ENCODE assay signal across 11 cellular contexts in the genomic region with DNA sequence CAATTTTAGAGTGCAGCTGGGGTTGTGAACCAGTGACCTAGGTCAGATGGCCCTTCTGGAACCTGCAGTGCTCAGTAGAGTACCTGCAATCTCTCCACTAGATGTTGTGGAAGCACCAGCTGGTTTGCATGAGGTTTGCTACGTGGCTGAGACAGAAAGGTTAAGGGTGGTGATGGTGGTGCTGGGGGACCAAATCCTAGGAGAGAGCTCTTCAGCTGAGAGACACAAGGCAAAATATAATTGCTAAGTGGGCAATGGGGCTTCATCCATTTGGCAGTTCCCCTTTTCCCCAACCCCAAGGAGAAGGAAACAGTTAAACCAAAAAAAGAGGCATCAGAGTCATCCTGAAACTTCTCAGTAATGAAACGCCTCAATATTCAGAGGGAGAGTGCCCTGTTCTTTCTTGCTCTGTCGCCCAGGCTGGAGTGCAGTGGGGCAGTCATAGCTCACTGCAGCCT.
DNase-seq lines count a peak whose midpoint lies in the region; ATAC-seq lines count a peak whose summit lies in the region.
"Had no signal": no experiment of that assay in that cellular context is flagged by ENCODE, and none has a peak within 500 bp of the region (broad histone marks: within the 10 kb centered on the region; RNA-seq: fewer than 3 reads in every experiment).

No MANE protein-coding gene starts in this region.

- ATAC-seq in GM19043 (IDR thresholded peaks at IDR 0.05; ENCODE audit: low read depth, unreplicated experiment) (peak; percentile 51), HG02798 (IDR thresholded peaks at IDR 0.05; ENCODE audit: poor library complexity, unreplicated experiment) (peak; percentile 63)

- H3K4me1 Mint-ChIP-seq in T-helper 2 cell treated with Interferon-gamma antibody and Interleukin-4, amounts not matched to agents 5 μg/mL and 100 μg/mL, for 36 hours (ENCODE audit: low read depth) = peaks cover 42% of the 10 kb centered on the region

- H3K9me3 Mint-ChIP-seq in T-helper 2 cell treated with Interferon-gamma antibody and Interleukin-4, amounts not matched to agents 5 μg/mL and 100 μg/mL, for 36 hours = peaks cover 5% of the 10 kb centered on the region

- no peaks in the 10 kb centered on the region for H3K9me3 ChIP-seq in HAP-1

- in situ Hi-C loops in HAP-1 (cut with MboI; ENCODE audit: low sequenced_read_pairs) = no loop called here

- H3K27ac ChIP-seq in caudate nucleus (ENCODE audit: low read depth, low read length) = no peak overlapping the region
- H3K27ac ChIP-seq: C4-2B had no signal

- peak overlapping the region; percentile 39 for H3K4me3 Mint-ChIP-seq in T-helper 2 cell treated with Interferon-gamma antibody and Interleukin-4, amounts not matched to agents 5 μg/mL and 100 μg/mL, for 36 hours

- H3K4me1 ChIP-seq in HAP-1 = no peaks in the 10 kb centered on the region

- no peaks in the 10 kb centered on the region for H3K27me3 Mint-ChIP-seq in T-helper 2 cell treated with Interferon-gamma antibody and Interleukin-4, amounts not matched to agents 5 μg/mL and 100 μg/mL, for 36 hours (ENCODE audit: low read depth)

- no peaks in the 10 kb centered on the region for H3K27me3 ChIP-seq in HAP-1 (ENCODE audit: low read depth)

- peaks cover 12% of the 10 kb centered on the region for H3K36me3 Mint-ChIP-seq in T-helper 2 cell treated with Interferon-gamma antibody and Interleukin-4, amounts not matched to agents 5 μg/mL and 100 μg/mL, for 36 hours (ENCODE audit: low read depth)

- peak; percentile 66 for DNase-seq in CD1c-positive myeloid dendritic cell (ENCODE audit: extremely low spot score)
- peak; percentile 15 for DNase-seq in T-helper 2 cell treated with Interferon-gamma antibody and Interleukin-4, amounts not matched to agents 5 μg/mL and 100 μg/mL, for 36 hours (ENCODE audit: low spot score)
- no peak for DNase-seq in activated gamma-delta T cell (lab: John Stamatoyannopoulos, UW)
- no peak for DNase-seq in HAP-1 (ENCODE audit: low spot score in 2 of 2)
- no peak for DNase-seq in caudate nucleus (lab: John Stamatoyannopoulos, UW)
- DNase-seq in EL = no peak
- DNase-seq: NCI-H510A, SK-N-SH had no signal

- no peak overlapping the region for H3K4me3 ChIP-seq in HAP-1

- H3K27ac Mint-ChIP-seq in T-helper 2 cell treated with Interferon-gamma antibody and Interleukin-4, amounts not matched to agents 5 μg/mL and 100 μg/mL, for 36 hours = peak overlapping the region; percentile 74

- no peaks in the 10 kb centered on the region for H3K36me3 ChIP-seq in HAP-1 (replicated peaks)

Comparison
In these comparisons a context has a peak if more than half of its experiments do, and no peak if none do; other contexts are left out.
1. DNase-seq: peak in CD1c-positive myeloid dendritic cell (single experiment) and T-helper 2 cell treated with Interferon-gamma antibody and Interleukin-4, amounts not matched to agents 5 μg/mL and 100 μg/mL, for 36 hours (single experiment); none in activated gamma-delta T cell (single experiment), HAP-1 (0 of 2), caudate nucleus (0 of 61) and EL (single experiment).